In genomic region chr4:4395849-4396627, GRCh38 we compare ENCODE assay signal across 9 cellular contexts. TPM values are rescaled to one million over a fixed set of nuclear protein-coding genes. Genes with fewer than 3 reads are reported as not detected.
DNase-seq lines count a peak whose midpoint lies in the region; ATAC-seq, FAIRE-seq and TF ChIP-seq lines count a peak whose summit lies in the region.
"Had no signal": no experiment of that assay in that cellular context is flagged by ENCODE, and none has a peak within 500 bp of the region (broad histone marks: within the 10 kb centered on the region; RNA-seq: fewer than 3 reads in every experiment).

No MANE protein-coding gene starts in this region.

- CTCF ChIA-PET in activated CD4-positive, alpha-beta T cell treated with anti-CD3 and anti-CD28 coated beads for 36 hours (lab: Charles Lee): interaction anchor here (0.6 to 1.0 kb wide), 4 partner anchors 8 to 34 kb away, joined by 3 to 5 read pairs (median 3); no protein-coding TSS in a partner anchor

- POLR2A ChIA-PET in activated CD4-positive, alpha-beta T cell treated with anti-CD3 and anti-CD28 coated beads for 36 hours (lab: Charles Lee): no interaction called here

- peak; percentile 56 for DNase-seq in D721Med (ENCODE audit: insufficient read length, low spot score)
- peak; percentile 41 to 51 for DNase-seq in NOMO-1 (lab: John Stamatoyannopoulos, UW; ENCODE audit: unreplicated experiment in 2 of 2)
- DNase-seq in activated CD4-positive, alpha-beta T cell treated with anti-CD3 and anti-CD28 coated beads for 36 hours: no peak
- DNase-seq in HTR-8/SVneo (ENCODE audit: insufficient read length, low spot score): no peak
- no peak for DNase-seq in EL

- no peak overlapping the region for H3K4me3 Mint-ChIP-seq in activated CD4-positive, alpha-beta T cell treated with anti-CD3 and anti-CD28 coated beads for 36 hours

- H3K27me3 Mint-ChIP-seq in activated CD4-positive, alpha-beta T cell treated with anti-CD3 and anti-CD28 coated beads for 36 hours: no peaks in the 10 kb centered on the region

- FAIRE-seq in D721Med (lab: Jason Lieb, UNC) (no peak), islet of Langerhans (lab: Jason Lieb, UNC) (peak; percentile 86), HTR-8/SVneo (lab: Jason Lieb, UNC) (no peak)
- FAIRE-seq: GM18507 had no signal

- ATAC-seq in GM21619 (IDR thresholded peaks at IDR 0.05; ENCODE audit: unreplicated experiment) (peak; percentile 64), HG03135 (IDR thresholded peaks at IDR 0.05; ENCODE audit: unreplicated experiment) (no peak)
- no peak for ATAC-seq in activated CD4-positive, alpha-beta T cell treated with anti-CD3 and anti-CD28 coated beads for 36 hours

- TF ChIP-seq CTCF in D721Med (IDR thresholded peaks at IDR 0.05; ENCODE audit: insufficient read depth, missing control alignments): peak; percentile 8

- no peaks in the 10 kb centered on the region for H3K9me3 Mint-ChIP-seq in activated CD4-positive, alpha-beta T cell treated with anti-CD3 and anti-CD28 coated beads for 36 hours (ENCODE audit: low read depth)

- intact Hi-C loops in activated CD4-positive, alpha-beta T cell treated with anti-CD3 and anti-CD28 coated beads for 36 hours (cut with DNase I, micrococcal nuclease): no loop called here

- no peak overlapping the region for H3K27ac Mint-ChIP-seq in activated CD4-positive, alpha-beta T cell treated with anti-CD3 and anti-CD28 coated beads for 36 hours

- H3K36me3 Mint-ChIP-seq in activated CD4-positive, alpha-beta T cell treated with anti-CD3 and anti-CD28 coated beads for 36 hours (ENCODE audit: low read depth): peaks cover 3% of the 10 kb centered on the region

- no peaks in the 10 kb centered on the region for H3K4me1 Mint-ChIP-seq in activated CD4-positive, alpha-beta T cell treated with anti-CD3 and anti-CD28 coated beads for 36 hours

RNA-seq across cellular contexts. Expression of gene NSG1, which starts 9.1 kb away (rescaled TPM):
- total RNA-seq in activated CD4-positive, alpha-beta T cell treated with anti-CD3 and anti-CD28 coated beads for 36 hours: 1 to 10 TPM; 4.1 to 5.3 TPM

Comparison
In these comparisons a context has a peak if more than half of its experiments do, and no peak if none do; other contexts are left out.
1. DNase-seq: peak in D721Med (single experiment) and NOMO-1 (2 of 2); none in activated CD4-positive, alpha-beta T cell treated with anti-CD3 and anti-CD28 coated beads for 36 hours (single experiment), HTR-8/SVneo (single experiment) and EL (single experiment).